21 cellular contexts compared by ENCODE assay signal in genomic region chr16:78812582-78812981, GRCh38.
DNase-seq lines count a peak whose midpoint lies in the region; ATAC-seq, FAIRE-seq and TF ChIP-seq lines count a peak whose summit lies in the region.
"Had no signal": no experiment of that assay in that cellular context is flagged by ENCODE, and none has a peak within 500 bp of the region (broad histone marks: within the 10 kb centered on the region; RNA-seq: fewer than 3 reads in every experiment).

No MANE protein-coding gene starts in this region.

- no peak for TF ChIP-seq CTCF in A549 (IDR thresholded peaks at IDR 0.05)
- TF ChIP-seq CTCF in IMR-90 (conservative IDR thresholded peaks at IDR 0.05; ENCODE audit: low read depth, low read length): no peak

- no peak overlapping the region for H3K14ac ChIP-seq in IMR-90 (replicated peaks; ENCODE audit: low read depth, low read length)

- CTCF ChIA-PET in A549 (lab: Yijun Ruan, JAX): interaction anchor here (0.9 kb wide), 1 partner anchor 11 kb away, joined by 4 read pairs; no protein-coding TSS in a partner anchor
- CTCF ChIA-PET in IMR-90 (lab: Yijun Ruan, JAX): no interaction called here

- H2AK5ac ChIP-seq in IMR-90 (ENCODE audit: low read depth, low read length): no peak overlapping the region

- no peak overlapping the region for H2BK120ac ChIP-seq in IMR-90 (ENCODE audit: low read depth, low read length)

- H2BK20ac ChIP-seq in IMR-90 (ENCODE audit: low read depth, low read length): no peak overlapping the region

- no peaks in the 10 kb centered on the region for H3K36me3 ChIP-seq in IMR-90 (ENCODE audit: control insufficient read depth, insufficient read depth, low read length)
- H3K36me3 ChIP-seq: BE2C, BLaER1 had no signal

- no peak for TF ChIP-seq RAD21 in A549 (conservative IDR thresholded peaks at IDR 0.05 in 1 of 2, IDR thresholded peaks at IDR 0.05 in 1 of 2)
- no peak for TF ChIP-seq RAD21 in IMR-90 (IDR thresholded peaks at IDR 0.05; ENCODE audit: low read length)

- no peaks in the 10 kb centered on the region; the same call in 2 of the 3 replicates for H3K9me3 ChIP-seq in A549
- H3K9me3 ChIP-seq in IMR-90 (ENCODE audit: control insufficient read depth, insufficient read depth, low read length): peaks cover 13% of the 10 kb centered on the region
- H3K9me3 ChIP-seq: BE2C, BLaER1, Caco-2 had no signal

- dilution Hi-C loops in IMR-90 (cut with HindIII; ENCODE audit: low sequenced_read_pairs, unreplicated experiment): no loop called here

- no peak for FAIRE-seq in A549 (lab: Jason Lieb, UNC)
- FAIRE-seq in endometrium (lab: Jason Lieb, UNC): peak; percentile 15
- FAIRE-seq: A204.1, D721Med, G401.6, GM12891, GM19239 had no signal

- H4K8ac ChIP-seq in IMR-90 (ENCODE audit: low read depth in 2 of 2, low read length in 2 of 2): no peak overlapping the region

- H3K18ac ChIP-seq in IMR-90 (ENCODE audit: low read depth, low read length): no peak overlapping the region

- WGBS in A549 (ENCODE audit: missing lambda C conversion rate): 77% methylated on average over 6 of the region's 6 CpGs
- no CpG with 5 or more reads among the region's 6 CpGs for WGBS in IMR-90 (ENCODE audit: extremely low coverage in 2 of 2, insufficient read length in 1 of 2), 2 experiments

- intact Hi-C loops in IMR-90 (cut with micrococcal nuclease): no loop called here

- H2BK5ac ChIP-seq in IMR-90 (ENCODE audit: low read depth, low read length, poor library complexity, severe bottlenecking): no peak overlapping the region

- POLR2A ChIA-PET in A549 (lab: Yijun Ruan, JAX) (no interaction called here), IMR-90 (lab: Charles Lee; ENCODE audit: unreplicated experiment) (no interaction called here)

- H2BK15ac ChIP-seq in IMR-90 (ENCODE audit: low read depth, low read length): no peak overlapping the region

- no peak for TF ChIP-seq POLR2A in A549 (IDR thresholded peaks at IDR 0.05; ENCODE audit: low read length)
- no peak for TF ChIP-seq POLR2A in IMR-90 (IDR thresholded peaks at IDR 0.05; ENCODE audit: low read depth, low read length)

- no peak overlapping the region for H4K91ac ChIP-seq in IMR-90 (ENCODE audit: insufficient read depth, low read depth, low read length)

- H3K4ac ChIP-seq in IMR-90 (ENCODE audit: low read depth, low read length): no peak overlapping the region

- in situ Hi-C loops in IMR-90 (cut with MboI; ENCODE audit: low sequenced_read_pairs): no loop called here
- in situ Hi-C loops in ACHN (cut with HindIII; ENCODE audit: low pct_ligation_motif_present, low pct_unique_long_range_greater_than_20kb, low sequenced_read_pairs): no loop called here

- no peak overlapping the region for H3K56ac ChIP-seq in IMR-90 (ENCODE audit: extremely low read depth, insufficient read depth, low read length)

- H4K5ac ChIP-seq in IMR-90 (ENCODE audit: low read depth, low read length): no peak overlapping the region

- no peak overlapping the region for H3K27ac ChIP-seq in A549
- H3K27ac ChIP-seq in IMR-90 (ENCODE audit: insufficient read depth, low read length): no peak overlapping the region
- H3K27ac ChIP-seq: BLaER1 had no signal

- H3K9ac ChIP-seq in IMR-90 (ENCODE audit: low read depth, low read length): no peak overlapping the region
- H3K9ac ChIP-seq: BLaER1 had no signal

- H3K27me3 ChIP-seq in IMR-90 (ENCODE audit: control insufficient read depth, insufficient read depth, low read length): no peaks in the 10 kb centered on the region
- H3K27me3 ChIP-seq: BE2C, BLaER1 had no signal

- no peak overlapping the region for H3K4me2 ChIP-seq in A549
- H3K4me2 ChIP-seq in IMR-90 (ENCODE audit: low read depth, low read length): no peak overlapping the region
- H3K4me2 ChIP-seq: BLaER1 had no signal

- no peak for ATAC-seq in A549
- no peak for ATAC-seq in IMR-90 (ENCODE audit: low read depth)
- ATAC-seq in GM21526 (IDR thresholded peaks at IDR 0.05; ENCODE audit: low FRiP score, unreplicated experiment): no peak

- DNase-seq in A549 (ENCODE audit: low read depth in 1 of 2, low spot score in 1 of 2): no peak
- no peak for DNase-seq in IMR-90
- DNase-seq in ACHN: no peak
- DNase-seq: 8988T; BE2C; C1 segment of cervical spinal cord; Caco-2; Calu3; CD4-positive, alpha-beta memory T cell; CD4-positive, CD25-positive, alpha-beta regulatory T cell; CD8-positive, alpha-beta memory T cell; DMS79 treated with DMSO at 0.1 percent for 48 hours; GF-D8 had no signal

- H2AFZ ChIP-seq in IMR-90 (replicated peaks; ENCODE audit: low read length, poor library complexity): no peak overlapping the region

- H3K4me3 ChIP-seq in A549 (no peak overlapping the region), IMR-90 (ENCODE audit: insufficient read depth, low read depth, low read length) (no peak overlapping the region)
- H3K4me3 ChIP-seq: BLaER1 had no signal

- H3K4me1 ChIP-seq in A549 (no peaks in the 10 kb centered on the region), IMR-90 (ENCODE audit: control insufficient read depth, insufficient read depth, low read length) (no peaks in the 10 kb centered on the region)
- H3K4me1 ChIP-seq: BE2C had no signal

- H3K23ac ChIP-seq in IMR-90 (ENCODE audit: low read depth, low read length): no peak overlapping the region

- H4K20me1 ChIP-seq in IMR-90 (ENCODE audit: insufficient read depth, low read length): no peaks in the 10 kb centered on the region
- H4K20me1 ChIP-seq: BLaER1 had no signal

- no peak overlapping the region for H2AK9ac ChIP-seq in IMR-90 (replicated peaks; ENCODE audit: low read depth, low read length, poor library complexity)

- no peaks in the 10 kb centered on the region for H3K9me1 ChIP-seq in IMR-90 (ENCODE audit: insufficient read depth, low read length)

- no TSS peak for BruUV-seq in IMR-90 (replicated peaks; lab: Mats Ljungman, UMichigan)

- H3K79me1 ChIP-seq in IMR-90 (ENCODE audit: low read depth in 1 of 2, low read length in 2 of 2): no peaks in the 10 kb centered on the region

- TF ChIP-seq EP300 in A549 (IDR thresholded peaks at IDR 0.05): no peak

TF ChIP-seq in A549, 52 proteins besides CTCF, POLR2A, EP300 and RAD21:
- TF ChIP-seq HOXA7 (CRISPR knock-in tag; IDR thresholded peaks at IDR 0.05) (no peak), NPAS2 (CRISPR knock-in tag; IDR thresholded peaks at IDR 0.05; ENCODE audit: borderline replicate concordance) (no peak), MAFK (IDR thresholded peaks at IDR 0.05; ENCODE audit: partially characterized antibody) (peak; percentile 33), POLR2AphosphoS2 (conservative IDR thresholded peaks at IDR 0.05; ENCODE audit: low read length) (no peak)

TF ChIP-seq in IMR-90, 13 proteins besides CTCF, POLR2A, EP300 and RAD21:
- TF ChIP-seq ELK1 (IDR thresholded peaks at IDR 0.05; ENCODE audit: borderline replicate concordance, low read depth, low read length): no peak
- 0 out of 2 replicates have a peak, but pooled peaks have one; percentile 10 for TF ChIP-seq MAFK (IDR thresholded peaks at IDR 0.05; ENCODE audit: low read depth, low read length)
- no peak for TF ChIP-seq USF2 (IDR thresholded peaks at IDR 0.05; ENCODE audit: low read depth, low read length)
